21 cellular contexts compared by ENCODE assay signal in the genomic region with DNA sequence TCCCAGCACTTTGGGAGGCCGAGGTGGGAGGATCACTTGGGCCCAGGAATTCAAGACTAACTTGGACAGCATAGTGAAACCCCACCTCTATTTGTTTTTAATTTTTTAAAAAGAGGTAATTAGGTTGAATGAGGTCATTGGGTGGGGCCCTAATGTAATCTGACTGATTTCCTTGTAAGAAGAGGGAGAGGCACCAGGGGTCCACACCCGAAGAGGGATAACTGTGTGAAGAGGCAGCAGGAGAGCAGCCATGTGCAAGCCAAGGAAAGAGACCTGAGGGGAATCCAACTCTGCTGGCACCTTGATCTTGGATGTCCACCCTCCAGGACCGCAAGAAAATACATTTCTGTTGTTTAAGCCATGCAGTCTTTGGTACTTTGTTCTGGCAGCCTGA.
DNase-seq lines count a peak whose midpoint lies in the region; ATAC-seq, FAIRE-seq and TF ChIP-seq lines count a peak whose summit lies in the region.
"Had no signal": no experiment of that assay in that cellular context is flagged by ENCODE, and none has a peak within 500 bp of the region (broad histone marks: within the 10 kb centered on the region; RNA-seq: fewer than 3 reads in every experiment).

No MANE protein-coding gene starts in this region.

- H3K9me3 ChIP-seq in H9 (ENCODE audit: control insufficient read depth, low read depth, low read length) (no peaks in the 10 kb centered on the region), OCI-LY7 (ENCODE audit: low read length) (no peaks in the 10 kb centered on the region), small intestine (ENCODE audit: control insufficient read depth, low read depth) (no peaks in the 10 kb centered on the region)
- H3K9me3 ChIP-seq: gastroesophageal sphincter, neutrophil, thoracic aorta had no signal

- H3K79me2 ChIP-seq in H9 (ENCODE audit: insufficient read depth, low read length) (no peaks in the 10 kb centered on the region), OCI-LY7 (ENCODE audit: insufficient read depth, low read depth, low read length) (no peaks in the 10 kb centered on the region)

- H4K5ac ChIP-seq in H9 (ENCODE audit: insufficient read length, low read depth, low read length): no peak overlapping the region

- H2BK12ac ChIP-seq in H9 (ENCODE audit: insufficient read length, low read depth, low read length): peak overlapping the region; percentile 21

- no peak overlapping the region for H3K9ac ChIP-seq in H9 (ENCODE audit: extremely low read depth, insufficient read length, low read length)

- H4K20me1 ChIP-seq in H9 (ENCODE audit: control insufficient read depth, insufficient read depth, insufficient read length): no peaks in the 10 kb centered on the region
- no peaks in the 10 kb centered on the region for H4K20me1 ChIP-seq in OCI-LY7 (ENCODE audit: insufficient read depth, low read length)

- H2BK20ac ChIP-seq in H9 (ENCODE audit: low read depth, low read length, poor library complexity, severe bottlenecking): no peak overlapping the region

- H3K27me3 ChIP-seq in H9 (ENCODE audit: insufficient read depth, low read length): no peaks in the 10 kb centered on the region
- no peaks in the 10 kb centered on the region for H3K27me3 ChIP-seq in foreskin keratinocyte
- H3K27me3 ChIP-seq in small intestine (ENCODE audit: control insufficient read depth in 2 of 2, insufficient read depth in 2 of 2, low read length in 2 of 2): no peaks in the 10 kb centered on the region
- H3K27me3 ChIP-seq: gastroesophageal sphincter, neutrophil had no signal

- H2BK5ac ChIP-seq in H9 (ENCODE audit: insufficient read length, low read length): no peak overlapping the region

- no peak overlapping the region for H3K18ac ChIP-seq in H9 (ENCODE audit: insufficient read length, low read depth, low read length)

- no peak overlapping the region for H4K8ac ChIP-seq in H9 (replicated peaks; ENCODE audit: insufficient read length, low read depth, low read length)

- H3K23me2 ChIP-seq in H9 (ENCODE audit: insufficient read length, low read depth, low read length, poor library complexity, severe bottlenecking): no peaks in the 10 kb centered on the region

- no peak overlapping the region for H2AFZ ChIP-seq in H9 (ENCODE audit: low read length)
- H2AFZ ChIP-seq in OCI-LY7 (ENCODE audit: low read length): peak overlapping the region; percentile 81; the same call in 1 of the 2 replicates

- no peak for ATAC-seq in foreskin keratinocyte
- ATAC-seq in HG02885 (IDR thresholded peaks at IDR 0.05; ENCODE audit: poor library complexity, unreplicated experiment): no peak
- ATAC-seq in left cardiac atrium: no peak
- ATAC-seq: activated naive CD8-positive, alpha-beta T cell treated with anti-CD3 and anti-CD28 coated beads, Interleukin-2, amount 50 U/mL, for 24 hours; T-cell had no signal

- H3T11ph ChIP-seq in H9 (ENCODE audit: low read length): no peak overlapping the region

- peak overlapping the region; percentile 38 for H2BK120ac ChIP-seq in H9 (ENCODE audit: low read depth, low read length, poor library complexity, severe bottlenecking)

- no peak overlapping the region for H3K56ac ChIP-seq in H9 (ENCODE audit: insufficient read length, low read depth, low read length)

- H3K79me1 ChIP-seq in H9 (ENCODE audit: insufficient read depth, low read depth, low read length, poor library complexity, severe bottlenecking): no peaks in the 10 kb centered on the region

- POLR2A ChIA-PET in OCI-LY7 (lab: Charles Lee): interaction anchor here (0.6 to 4.9 kb wide), 10 partner anchors 11 to 305 kb away, joined by 3 to 27 read pairs (median 3); no protein-coding TSS in a partner anchor

- H3K4ac ChIP-seq in H9 (ENCODE audit: low read depth, low read length): no peak overlapping the region

- no peaks in the 10 kb centered on the region for H3K9me3 Mint-ChIP-seq in H9
- H3K9me3 Mint-ChIP-seq: activated CD4-positive, alpha-beta T cell treated with anti-CD3 and anti-CD28 coated beads, Interleukin-2, amount 10 ng/mL, durations not matched to agents 7 days and 5 days; activated naive CD8-positive, alpha-beta T cell treated with anti-CD3 and anti-CD28 coated beads, Interleukin-2, amount 50 U/mL, for 24 hours; dendritic cell treated with granulocyte-macrophage colony-stimulating factor and Interleukin-4, amounts not matched to agents 40 ng/mL and 50 ng/mL, for 4 days; T-cell had no signal

- H3K4me1 ChIP-seq in H9 (ENCODE audit: insufficient read depth, low read length) (peaks cover 6% of the 10 kb centered on the region; the same call in 1 of the 2 replicates), OCI-LY7 (ENCODE audit: insufficient read depth, low read length, poor library complexity, severe bottlenecking) (peaks cover 61% of the 10 kb centered on the region), foreskin keratinocyte (peaks cover 11% of the 10 kb centered on the region), small intestine (ENCODE audit: control insufficient read depth in 2 of 2, insufficient read depth in 1 of 2, low read depth in 1 of 2, low read length in 1 of 2) (peaks cover 2 to 9% of the 10 kb centered on the region in 2 donors)

- H3K9me2 ChIP-seq in OCI-LY7 (ENCODE audit: insufficient read depth, low read length): no peaks in the 10 kb centered on the region

- no peak overlapping the region for H3K23ac ChIP-seq in H9 (ENCODE audit: insufficient read length, low read depth, low read length)

- H3K36me3 ChIP-seq in OCI-LY7 (ENCODE audit: insufficient read depth, low read length) (no peaks in the 10 kb centered on the region), small intestine (ENCODE audit: control insufficient read depth in 2 of 2, insufficient read depth in 2 of 2, low read length in 2 of 2) (no peaks in the 10 kb centered on the region)
- H3K36me3 ChIP-seq: gastroesophageal sphincter, neutrophil, thoracic aorta had no signal

- H3K4me1 Mint-ChIP-seq in H9: peaks cover 45 to 47% of the 10 kb centered on the region in 2 experiments
- H3K4me1 Mint-ChIP-seq: activated CD4-positive, alpha-beta T cell treated with anti-CD3 and anti-CD28 coated beads, Interleukin-2, amount 10 ng/mL, durations not matched to agents 7 days and 5 days; T-cell had no signal

- no peak for FAIRE-seq in small intestine (lab: Jason Lieb, UNC)
- FAIRE-seq: bronchial epithelial cell had no signal

- peak overlapping the region; percentile 42 for H3K27ac ChIP-seq in H9 (ENCODE audit: insufficient read length, low read depth, low read length)
- no peak overlapping the region for H3K27ac ChIP-seq in OCI-LY7 (ENCODE audit: low read depth, low read length, poor library complexity, severe bottlenecking)
- H3K27ac ChIP-seq in foreskin keratinocyte: peak overlapping the region; percentile 18
- H3K27ac ChIP-seq in small intestine (ENCODE audit: low read depth in 1 of 2, low read length in 1 of 2): peak overlapping the region in 1 of 2 donors; percentile 58
- H3K27ac ChIP-seq: gastroesophageal sphincter, neutrophil, thoracic aorta had no signal

- H3K4me3 ChIP-seq in OCI-LY7 (ENCODE audit: low read depth, low read length, poor library complexity, severe bottlenecking) (no peak overlapping the region), small intestine (ENCODE audit: low read depth in 1 of 2, low read length in 2 of 2) (peak overlapping the region in 1 of 2 donors; percentile 12)
- H3K4me3 ChIP-seq: gastroesophageal sphincter had no signal

- TF ChIP-seq CTCF in H9 (conservative IDR thresholded peaks at IDR 0.05) (no peak), OCI-LY7 (conservative IDR thresholded peaks at IDR 0.05; ENCODE audit: low read length) (no peak), foreskin keratinocyte (conservative IDR thresholded peaks at IDR 0.05) (no peak)

- H2AK5ac ChIP-seq in H9 (ENCODE audit: insufficient read length, low read length): no peak overlapping the region

- no CpG with 5 or more reads among the region's 3 CpGs for WGBS in H9 (ENCODE audit: extremely low coverage, insufficient read length, low lambda C conversion rate)
- 52 to 65% (median 53%) methylated on average over 3 of the region's 3 CpGs for WGBS in small intestine, 3 donors

- H2BK15ac ChIP-seq in H9 (ENCODE audit: low read depth, low read length): no peak overlapping the region

- peak overlapping the region; percentile 8; the same call in 1 of the 2 replicates for H3K14ac ChIP-seq in H9 (ENCODE audit: insufficient read depth, low read length)

- no TSS peak for BruUV-seq in OCI-LY7 (replicated peaks; lab: Mats Ljungman, UMichigan)

- peak overlapping the region; percentile 87 to 99 (median 95); a peak in 6 of 7 replicates for H3K27ac Mint-ChIP-seq in H9
- H3K27ac Mint-ChIP-seq: activated CD4-positive, alpha-beta T cell treated with anti-CD3 and anti-CD28 coated beads, Interleukin-2, amount 10 ng/mL, durations not matched to agents 7 days and 5 days; activated naive CD8-positive, alpha-beta T cell treated with anti-CD3 and anti-CD28 coated beads, Interleukin-2, amount 50 U/mL, for 24 hours; dendritic cell treated with granulocyte-macrophage colony-stimulating factor and Interleukin-4, amounts not matched to agents 40 ng/mL and 50 ng/mL, for 4 days; T-cell had no signal

- H3K4me2 ChIP-seq in H9 (ENCODE audit: insufficient read depth, insufficient read length, low read length): no peak overlapping the region
- no peak overlapping the region for H3K4me2 ChIP-seq in OCI-LY7 (ENCODE audit: low read length)

- no peak overlapping the region for H4K91ac ChIP-seq in H9 (ENCODE audit: insufficient read length, low read depth, low read length)

- no peaks in the 10 kb centered on the region for H3K36me3 Mint-ChIP-seq in H9 (ENCODE audit: insufficient read depth in 1 of 3, low read depth in 3 of 3)
- H3K36me3 Mint-ChIP-seq: T-cell had no signal

- no peak overlapping the region for H3K4me3 Mint-ChIP-seq in H9
- H3K4me3 Mint-ChIP-seq: activated CD4-positive, alpha-beta T cell treated with anti-CD3 and anti-CD28 coated beads, Interleukin-2, amount 10 ng/mL, durations not matched to agents 7 days and 5 days; activated naive CD8-positive, alpha-beta T cell treated with anti-CD3 and anti-CD28 coated beads, Interleukin-2, amount 50 U/mL, for 24 hours; dendritic cell treated with granulocyte-macrophage colony-stimulating factor and Interleukin-4, amounts not matched to agents 40 ng/mL and 50 ng/mL, for 4 days; T-cell had no signal

- DNase-seq in H9: no peak
- no peak for DNase-seq in OCI-LY7 (ENCODE audit: low spot score)
- DNase-seq in foreskin keratinocyte: no peak
- peak; percentile 39 for DNase-seq in small intestine
- DNase-seq in cardiac septum (ENCODE audit: low spot score): no peak
- DNase-seq in left cardiac atrium: no peak
- DNase-seq: activated CD4-positive, alpha-beta T cell treated with anti-CD3 and anti-CD28 coated beads, Interleukin-2, amount 10 ng/mL, durations not matched to agents 7 days and 5 days; activated CD8-positive, alpha-beta memory T cell treated with anti-CD3 and anti-CD28 coated beads, Interleukin-2, amount 50 U/mL, for 4 hours; activated effector memory CD4-positive, alpha-beta T cell treated with Interleukin-2 at 50 U/mL for 16 hours; activated naive CD8-positive, alpha-beta T cell treated with anti-CD3 and anti-CD28 coated beads, Interleukin-2, amount 50 U/mL, for 24 hours; MM.1S; NCI-H187; retina; SIG-M5; T-cell had no signal

- H3K27me3 Mint-ChIP-seq in H9 (ENCODE audit: low read depth): no peaks in the 10 kb centered on the region

- CTCF ChIA-PET in OCI-LY7 (lab: Charles Lee; ENCODE audit: unreplicated experiment): no interaction called here

- intact Hi-C loops in OCI-LY7 (cut with micrococcal nuclease; ENCODE audit: unreplicated experiment): no loop called here
- intact Hi-C loops in cardiac septum (cut with DNase I): no loop called here
- intact Hi-C loops in left cardiac atrium (cut with DNase I): no loop called here
